ENCODE assay signal across 24 cellular contexts in genomic region chr1:19294638-19295037, GRCh38.
"Had no signal": no experiment of that assay in that cellular context is flagged by ENCODE, and none has a peak within 500 bp of the region (broad histone marks: within the 10 kb centered on the region; RNA-seq: fewer than 3 reads in every experiment).

No MANE protein-coding gene starts in this region.

- H3K4me1 Mint-ChIP-seq: activated CD4-positive, alpha-beta T cell treated with anti-CD3 and anti-CD28 coated beads, Interleukin-2, amount 10 ng/mL, durations not matched to agents 24 days and 14 days; mesothelial cell of epicardium had no signal

- H3K4me3 ChIP-seq: heart left ventricle, ovary, skin epidermis, thoracic aorta had no signal

- DNase-seq: activated CD4-positive, alpha-beta memory T cell treated with anti-CD3 and anti-CD28 coated beads for 36 hours; activated CD4-positive, alpha-beta T cell treated with anti-CD3 and anti-CD28 coated beads, Interleukin-2, amount 10 ng/mL, durations not matched to agents 24 days and 14 days; activated CD4-positive, CD25-positive, alpha-beta regulatory T cell treated with anti-CD3 and anti-CD28 coated beads, Interleukin-2, amount 50 U/mL, for 72 hours; activated CD8-positive, alpha-beta memory T cell treated with anti-CD3 and anti-CD28 coated beads, Interleukin-2, amount 50 U/mL, for 4 hours; activated gamma-delta T cell treated with Interleukin-2 at 50 U/mL for 16 hours; activated naive CD4-positive, alpha-beta T cell treated with anti-CD3 and anti-CD28 coated beads, Interleukin-2, amount 50 U/mL, for 16 hours; activated T-cell treated with anti-CD3 and anti-CD28 coated beads, Interleukin-2, amount 50 U/mL, for 1 hour; amygdala; central memory CD4-positive, alpha-beta T cell; foreskin fibroblast; heart left ventricle; hypothalamus; naive B cell; ovary; stimulated activated CD4-positive, alpha-beta T cell treated with anti-CD3 and anti-CD28 coated beads, Interleukin-12 subunit alpha, Interleukin-12 subunit beta, amount 100 ng/mL, for 4 hours; stimulated activated CD4-positive, alpha-beta T cell treated with anti-CD3 and anti-CD28 coated beads, Interleukin-4, amount 100 ng/mL, for 1 hour; T-helper 2 cell; trophoblast cell had no signal

- H3K27me3 Mint-ChIP-seq: activated CD4-positive, alpha-beta memory T cell treated with anti-CD3 and anti-CD28 coated beads for 36 hours had no signal

- H3K36me3 ChIP-seq: heart left ventricle, ovary had no signal

- H3K27me3 ChIP-seq: ovary had no signal

- H3K4me3 Mint-ChIP-seq: activated CD4-positive, alpha-beta memory T cell treated with anti-CD3 and anti-CD28 coated beads for 36 hours; activated CD4-positive, alpha-beta T cell treated with anti-CD3 and anti-CD28 coated beads, Interleukin-2, amount 10 ng/mL, durations not matched to agents 24 days and 14 days; activated T-helper 1 cell treated with anti-CD3 and anti-CD28 coated beads, Interleukin-12 subunit alpha, Interleukin-12 subunit beta, Interleukin-2, Interleukin-4 antibody, amounts not matched to agents 30 ng/mL and 10 ng/mL and 1 ng/mL, durations not matched to agents 14 hours and 24 hours and 36 hours; mesothelial cell of epicardium; naive B cell; stimulated activated naive CD8-positive, alpha-beta T cell treated with anti-CD3 and anti-CD28 coated beads, Interleukin-15, Interleukin-2, amounts not matched to agents 100 ng/mL and 50 ng/mL, for 24 hours had no signal

- H3K9me3 ChIP-seq: ovary had no signal

- H3K27ac Mint-ChIP-seq: activated CD4-positive, alpha-beta memory T cell treated with anti-CD3 and anti-CD28 coated beads for 36 hours; activated CD4-positive, alpha-beta T cell treated with anti-CD3 and anti-CD28 coated beads, Interleukin-2, amount 10 ng/mL, durations not matched to agents 24 days and 14 days; activated T-helper 1 cell treated with anti-CD3 and anti-CD28 coated beads, Interleukin-12 subunit alpha, Interleukin-12 subunit beta, Interleukin-2, Interleukin-4 antibody, amounts not matched to agents 30 ng/mL and 10 ng/mL and 1 ng/mL, durations not matched to agents 14 hours and 24 hours and 36 hours; mesothelial cell of epicardium; naive B cell; progenitor cell of endocrine pancreas; stimulated activated naive CD8-positive, alpha-beta T cell treated with anti-CD3 and anti-CD28 coated beads, Interleukin-15, Interleukin-2, amounts not matched to agents 100 ng/mL and 50 ng/mL, for 24 hours had no signal

- H3K27ac ChIP-seq: heart left ventricle, ovary, skin epidermis, thoracic aorta had no signal
